8 cellular contexts compared by ENCODE assay signal in genomic region chr6:29834564-29835436, GRCh38. TPM values are rescaled to one million over a fixed set of nuclear protein-coding genes. Genes with fewer than 3 reads are reported as not detected.
DNase-seq lines count a peak whose midpoint lies in the region; ATAC-seq, FAIRE-seq and TF ChIP-seq lines count a peak whose summit lies in the region.

No MANE protein-coding gene starts in this region.

- peak; percentile 47 for DNase-seq in CD1c-positive myeloid dendritic cell (ENCODE audit: extremely low spot score)
- no peak for DNase-seq in HTR-8/SVneo (ENCODE audit: insufficient read length, low spot score)
- DNase-seq in activated CD4-positive, alpha-beta T cell treated with anti-CD3 and anti-CD28 coated beads for 36 hours = peak; percentile 72
- DNase-seq in effector CD8-positive, alpha-beta T cell (lab: John Stamatoyannopoulos, UW) = peak; percentile 51
- DNase-seq in natural killer cell = peak; percentile 60
- DNase-seq in urothelium cell line (ENCODE audit: low spot score) = peak; percentile 36

- CTCF ChIA-PET in activated CD4-positive, alpha-beta T cell treated with anti-CD3 and anti-CD28 coated beads for 36 hours (lab: Charles Lee) = interaction anchor here (0.6 to 2.9 kb wide), 26 partner anchors 9 to 427 kb away, joined by 3 to 27 read pairs (median 4); no protein-coding TSS in a partner anchor

- no peak overlapping the region for H3K4me3 Mint-ChIP-seq in activated CD4-positive, alpha-beta T cell treated with anti-CD3 and anti-CD28 coated beads for 36 hours
- H3K4me3 Mint-ChIP-seq in natural killer cell = no peak overlapping the region

- H3K9me3 Mint-ChIP-seq in activated CD4-positive, alpha-beta T cell treated with anti-CD3 and anti-CD28 coated beads for 36 hours (ENCODE audit: low read depth) = no peaks in the 10 kb centered on the region
- no peaks in the 10 kb centered on the region for H3K9me3 Mint-ChIP-seq in natural killer cell

- POLR2A ChIA-PET in activated CD4-positive, alpha-beta T cell treated with anti-CD3 and anti-CD28 coated beads for 36 hours (lab: Charles Lee) = no interaction called here

- H3K27me3 Mint-ChIP-seq in activated CD4-positive, alpha-beta T cell treated with anti-CD3 and anti-CD28 coated beads for 36 hours = peaks cover 44% of the 10 kb centered on the region
- peaks cover 60 to 77% of the 10 kb centered on the region in 2 donors for H3K27me3 Mint-ChIP-seq in natural killer cell (ENCODE audit: low read depth in 2 of 2)

- no peak for ATAC-seq in activated CD4-positive, alpha-beta T cell treated with anti-CD3 and anti-CD28 coated beads for 36 hours
- ATAC-seq in natural killer cell (peak; percentile 65 to 76 (median 72)), HG02678 (IDR thresholded peaks at IDR 0.05; ENCODE audit: unreplicated experiment) (no peak), HG03025 (IDR thresholded peaks at IDR 0.05; ENCODE audit: low FRiP score, unreplicated experiment) (no peak)

- no peaks in the 10 kb centered on the region for H3K36me3 Mint-ChIP-seq in activated CD4-positive, alpha-beta T cell treated with anti-CD3 and anti-CD28 coated beads for 36 hours (ENCODE audit: low read depth)
- H3K36me3 Mint-ChIP-seq in natural killer cell = no peaks in the 10 kb centered on the region

- peak; percentile 20 for FAIRE-seq in HTR-8/SVneo (lab: Jason Lieb, UNC)
- no peak for FAIRE-seq in urothelium cell line (lab: Jason Lieb, UNC)

- peaks cover 2% of the 10 kb centered on the region for H3K4me1 Mint-ChIP-seq in activated CD4-positive, alpha-beta T cell treated with anti-CD3 and anti-CD28 coated beads for 36 hours
- H3K4me1 Mint-ChIP-seq in natural killer cell = peaks cover 0 to 6% of the 10 kb centered on the region in 2 donors

- H3K27ac Mint-ChIP-seq in activated CD4-positive, alpha-beta T cell treated with anti-CD3 and anti-CD28 coated beads for 36 hours = no peak overlapping the region
- H3K27ac Mint-ChIP-seq in natural killer cell = no peak overlapping the region

- intact Hi-C loops in activated CD4-positive, alpha-beta T cell treated with anti-CD3 and anti-CD28 coated beads for 36 hours (cut with DNase I, micrococcal nuclease) = loop anchor here (1.0 to 5.0 kb wide), 3 partner anchors 82 to 129 kb away; no protein-coding TSS in a partner anchor
- intact Hi-C loops in natural killer cell (cut with micrococcal nuclease) = loop anchor here (1.0 kb wide), 3 partner anchors 96 to 185 kb away; no protein-coding TSS in a partner anchor

- TF ChIP-seq CTCF in natural killer cell (IDR thresholded peaks at IDR 0.05) = peak; percentile 87

RNA-seq across cellular contexts. Expression of gene HLA-G, which starts 7.2 kb away (rescaled TPM):
- under 1 TPM; 0.35 to 0.55 TPM for total RNA-seq in activated CD4-positive, alpha-beta T cell treated with anti-CD3 and anti-CD28 coated beads for 36 hours
- 1 to 10 TPM; 1.6 to 7.7 (median 4.0) TPM for total RNA-seq in natural killer cell

Comparison
In these comparisons a context has a peak if more than half of its experiments do, and no peak if none do; other contexts are left out.
1. ATAC-seq: peak in natural killer cell (3 of 3); none in activated CD4-positive, alpha-beta T cell treated with anti-CD3 and anti-CD28 coated beads for 36 hours (single experiment), HG02678 (single experiment) and HG03025 (single experiment).